In the genomic region with DNA sequence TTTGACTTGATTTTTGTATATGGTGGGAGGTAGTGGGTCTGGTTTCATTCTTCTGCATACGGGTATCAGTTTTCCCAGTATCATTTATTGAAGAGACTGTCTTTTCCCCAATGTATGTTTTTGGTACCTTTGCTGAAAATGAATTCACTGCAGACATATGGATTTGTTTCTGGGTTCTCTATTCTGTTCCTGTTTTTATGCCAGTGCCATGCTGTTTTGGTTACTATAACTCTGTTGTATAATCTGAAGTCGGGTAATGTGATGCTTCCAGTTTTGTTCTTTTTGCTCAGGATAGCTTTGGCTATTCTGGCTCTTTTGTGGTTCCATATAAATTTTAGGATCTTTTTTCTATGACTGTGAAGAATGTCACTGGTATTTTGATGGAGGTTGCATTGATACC, we compare ENCODE assay signal across 8 cellular contexts. TPM values are rescaled to one million over a fixed set of nuclear protein-coding genes. Genes with fewer than 3 reads are reported as not detected.
DNase-seq lines count a peak whose midpoint lies in the region; ATAC-seq and TF ChIP-seq lines count a peak whose summit lies in the region.

No MANE protein-coding gene starts in this region.

- in situ Hi-C loops in brain microvascular endothelial cell (cut with HindIII; ENCODE audit: low pct_ligation_motif_present, low sequenced_read_pairs) = no loop called here

- peak overlapping the region; percentile 80 to 90 for H3K4me3 ChIP-seq in right atrium auricular region
- peak overlapping the region; percentile 79 for H3K4me3 ChIP-seq in brain microvascular endothelial cell (ENCODE audit: low read depth, low read length)
- peak overlapping the region; percentile 100 for H3K4me3 ChIP-seq in mucosa of stomach (ENCODE audit: low read length)
- peak overlapping the region; percentile 88 to 91 for H3K4me3 ChIP-seq in aorta (ENCODE audit: low read length in 2 of 2)

- H3K4me1 ChIP-seq in right atrium auricular region = peaks cover 0 to 40% of the 10 kb centered on the region in 2 donors
- H3K4me1 ChIP-seq in mucosa of stomach (ENCODE audit: control insufficient read depth, insufficient read depth, low read length) = peaks cover 9% of the 10 kb centered on the region
- no peaks in the 10 kb centered on the region for H3K4me1 ChIP-seq in aorta (ENCODE audit: control insufficient read depth in 1 of 2, insufficient read depth in 2 of 2, low read length in 2 of 2)

- H3K9ac ChIP-seq in mucosa of stomach (ENCODE audit: low read length) = peak overlapping the region; percentile 100

- peaks cover 12% of the 10 kb centered on the region for H3K36me3 ChIP-seq in right atrium auricular region
- H3K36me3 ChIP-seq in brain microvascular endothelial cell (replicated peaks) = peaks cover 12% of the 10 kb centered on the region
- no peaks in the 10 kb centered on the region for H3K36me3 ChIP-seq in mucosa of stomach (ENCODE audit: control insufficient read depth, insufficient read depth, low read length)
- no peaks in the 10 kb centered on the region for H3K36me3 ChIP-seq in aorta (ENCODE audit: control insufficient read depth in 1 of 2, insufficient read depth in 2 of 2, low read length in 1 of 2)

- no peak for DNase-seq in right atrium auricular region (ENCODE audit: low spot score)
- no peak for DNase-seq in Right ventricle myocardium inferior (ENCODE audit: missing footprints)
- DNase-seq in brain microvascular endothelial cell = no peak
- DNase-seq in aorta = no peak
- DNase-seq in A172 (ENCODE audit: low spot score) = no peak
- no peak for DNase-seq in RKO (ENCODE audit: low spot score)
- no peak for DNase-seq in cerebellar cortex (ENCODE audit: low spot score)

- TF ChIP-seq CTCF in right atrium auricular region (IDR thresholded peaks at IDR 0.05) = no peak
- TF ChIP-seq CTCF in brain microvascular endothelial cell (IDR thresholded peaks at IDR 0.05; ENCODE audit: low read depth, low read length, missing control alignments) = no peak

- WGBS in aorta, 2 donors = 79 to 85% methylated on average over 2 of the region's 2 CpGs

- intact Hi-C loops in Right ventricle myocardium inferior (cut with DNase I) = loop anchor here (10.0 kb wide), 1 partner anchor 802 kb away; no protein-coding TSS in a partner anchor
- intact Hi-C loops in aorta (cut with DNase I) = loop anchor here (5.0 to 10.0 kb wide), 2 partner anchors 70 to 72 kb away; partner anchors contain the start of gene P4HA1 (in 2 of the 2)

- H3K27me3 ChIP-seq in right atrium auricular region (no peaks in the 10 kb centered on the region), brain microvascular endothelial cell (replicated peaks) (no peaks in the 10 kb centered on the region), mucosa of stomach (ENCODE audit: control insufficient read depth, insufficient read depth, low read length) (no peaks in the 10 kb centered on the region), aorta (ENCODE audit: control insufficient read depth in 1 of 2, insufficient read depth in 2 of 2, low read length in 1 of 2) (no peaks in the 10 kb centered on the region)

- no peak for ATAC-seq in Right ventricle myocardium inferior
- no peak for ATAC-seq in aorta (ENCODE audit: low FRiP score)

- no peaks in the 10 kb centered on the region for H3K9me3 ChIP-seq in right atrium auricular region
- H3K9me3 ChIP-seq in mucosa of stomach (ENCODE audit: control insufficient read depth, low read length) = no peaks in the 10 kb centered on the region
- no peaks in the 10 kb centered on the region for H3K9me3 ChIP-seq in aorta (ENCODE audit: control insufficient read depth, low read length)

- H3K27ac ChIP-seq in right atrium auricular region (peak overlapping the region in 1 of 2 donors; percentile 95), brain microvascular endothelial cell (peak overlapping the region; percentile 85), aorta (ENCODE audit: low read depth in 1 of 2, low read length in 2 of 2) (no peak overlapping the region)

RNA-seq across cellular contexts. Expression of gene ECD, which starts 0.8 kb away (rescaled TPM):
- total RNA-seq in right atrium auricular region = 10 to 100 TPM; 14.4 to 20.7 TPM
- total RNA-seq in Right ventricle myocardium inferior = 15.3 TPM
- total RNA-seq in aorta = 10 to 100 TPM; 23.7 to 25.8 TPM
- 10 to 100 TPM in 1 of 2 donors, 1 to 10 TPM in 1; 9.9 to 10.8 TPM for polyA plus RNA-seq in aorta
- total RNA-seq in A172 (2014; rRNA removed; shearing (Covaris generic)) = 53.9 and 55.2 TPM in 2 replicates

RNA-seq across cellular contexts. Expression of gene FAM149B1, which starts 0.9 kb away (rescaled TPM):
- total RNA-seq in right atrium auricular region = 10 to 100 TPM in 1 of 2 donors, 1 to 10 TPM in 1; 9.4 to 13.0 TPM
- 12.9 TPM for total RNA-seq in Right ventricle myocardium inferior
- total RNA-seq in aorta = 10 to 100 TPM; 20.0 to 22.7 TPM
- 10 to 100 TPM; 21.1 to 22.4 TPM for polyA plus RNA-seq in aorta
- 7.1 and 10.4 TPM in 2 replicates for total RNA-seq in A172 (2014; rRNA removed; shearing (Covaris generic))

RNA-seq across cellular contexts. Expression of gene NUDT13, which starts 56.7 kb away (rescaled TPM):
- total RNA-seq in right atrium auricular region (1 to 10 TPM in 1 of 2 donors, under 1 TPM in 1; 0.90 to 1.5 TPM), Right ventricle myocardium inferior (3.6 TPM), aorta (1 to 10 TPM; 1.1 to 1.7 TPM)
- polyA plus RNA-seq in aorta = 1 to 10 TPM; 2.4 to 3.6 TPM
- total RNA-seq in A172 (2014; rRNA removed; shearing (Covaris generic)) = 4.0 and 40.4 TPM in 2 replicates
